11 cellular contexts compared by ENCODE assay signal in genomic region chr11:118152020-118152551, GRCh38. TPM values are rescaled to one million over a fixed set of nuclear protein-coding genes. Genes with fewer than 3 reads are reported as not detected.
A peak's percentile ranks its signal among the peaks of the same experiment; 100 is the strongest.
DNase-seq lines count a peak whose midpoint lies in the region; ATAC-seq, FAIRE-seq and TF ChIP-seq lines count a peak whose summit lies in the region.
"Had no signal": no experiment of that assay in that cellular context is flagged by ENCODE, and none has a peak within 500 bp of the region (broad histone marks: within the 10 kb centered on the region; RNA-seq: fewer than 3 reads in every experiment).

No MANE protein-coding gene starts in this region.

- peak overlapping the region; percentile 69; the same call in 1 of the 2 replicates for H3K4me2 ChIP-seq in HepG2 (ENCODE audit: low read depth, low read length)

- ATAC-seq in HepG2 (no peak), right lobe of liver (no peak)
- no peak for ATAC-seq in central memory CD8-positive, alpha-beta T cell (replicated peaks; ENCODE audit: extremely low read depth, poor library complexity, severe bottlenecking)

- CTCF ChIA-PET in HepG2 (lab: Yijun Ruan, JAX; ENCODE audit: low intra/inter-chr PET ratio, low total read pairs), result no interaction called here

- no peaks in the 10 kb centered on the region for H3K36me3 ChIP-seq in HepG2 (replicated peaks in 1 of 2; ENCODE audit: control insufficient read depth in 1 of 2, insufficient read depth in 2 of 2, low read length in 2 of 2)
- H3K36me3 ChIP-seq in right lobe of liver, result no peaks in the 10 kb centered on the region
- H3K36me3 ChIP-seq in muscle layer of duodenum (ENCODE audit: control insufficient read depth in 1 of 2, insufficient read depth in 2 of 2, low read length in 2 of 2), result no peaks in the 10 kb centered on the region

- peak overlapping the region in 1 of 3 experiments; percentile 55; a peak in 1 of 6 replicates for H3K4me3 ChIP-seq in HepG2 (replicated peaks in 1 of 3; ENCODE audit: insufficient read depth in 1 of 3, low read depth in 2 of 3, low read length in 3 of 3)
- no peak overlapping the region for H3K4me3 ChIP-seq in right lobe of liver
- peak overlapping the region; percentile 48 to 81 for H3K4me3 ChIP-seq in muscle layer of duodenum (ENCODE audit: low read depth in 1 of 2, low read length in 2 of 2)
- H3K4me3 ChIP-seq: mucosa of descending colon had no signal

- H3K79me2 ChIP-seq in HepG2 (ENCODE audit: insufficient read depth, low read length), result no peaks in the 10 kb centered on the region

- TF ChIP-seq POLR2A in HepG2 (IDR thresholded peaks at IDR 0.05; ENCODE audit: insufficient read depth in 1 of 2, low read depth in 2 of 2, low read length in 2 of 2), result no peak
- TF ChIP-seq POLR2A in right lobe of liver (IDR thresholded peaks at IDR 0.05), result no peak

- no peak overlapping the region for H3K9ac ChIP-seq in HepG2 (ENCODE audit: insufficient read depth, low read depth, low read length)

- H3K27ac ChIP-seq in HepG2 (ENCODE audit: extremely low read length, insufficient read depth, low read length), result no peak overlapping the region
- H3K27ac ChIP-seq in right lobe of liver, result no peak overlapping the region
- no peak overlapping the region for H3K27ac ChIP-seq in muscle layer of duodenum (ENCODE audit: low read length)

- H3K27me3 ChIP-seq in HepG2 (ENCODE audit: control insufficient read depth in 1 of 2, insufficient read depth in 2 of 2, low read length in 2 of 2) (peaks cover 22 to 86% of the 10 kb centered on the region in 2 experiments), right lobe of liver (peaks cover 0 to 20% of the 10 kb centered on the region in 2 donors), muscle layer of duodenum (ENCODE audit: low read depth, low read length) (peaks cover 34% of the 10 kb centered on the region)

- H3K9me3 ChIP-seq in HepG2 (ENCODE audit: low read length) (no peaks in the 10 kb centered on the region), right lobe of liver (no peaks in the 10 kb centered on the region), muscle layer of duodenum (ENCODE audit: control insufficient read depth in 1 of 2, low read length in 2 of 2) (no peaks in the 10 kb centered on the region)
- H3K9me3 ChIP-seq: mucosa of descending colon had no signal

- TF ChIP-seq RAD21 in HepG2 (CRISPR knock-in tag; IDR thresholded peaks at IDR 0.05), result no peak

- TF ChIP-seq CTCF in HepG2 (CRISPR knock-in tag; IDR thresholded peaks at IDR 0.05) (no peak), right lobe of liver (IDR thresholded peaks at IDR 0.05) (no peak)

- FAIRE-seq in HepG2 (lab: Jason Lieb, UNC), result no peak
- FAIRE-seq: D721Med had no signal

- in situ Hi-C loops in HepG2 (cut with HindIII; ENCODE audit: extremely low pct_ligation_motif_present, low pct_unique_long_range_greater_than_20kb), result no loop called here

- DNase-seq in HepG2 (ENCODE audit: low spot score) (no peak), right lobe of liver (no peak), NAMALWA (ENCODE audit: low spot score) (no peak), HT-29 (ENCODE audit: low spot score) (no peak)
- no peak for DNase-seq in central memory CD8-positive, alpha-beta T cell (ENCODE audit: low spot score in 2 of 2)
- no peak for DNase-seq in stimulated activated naive CD4-positive, alpha-beta T cell (lab: John Stamatoyannopoulos, UW)
- DNase-seq in activated CD4-positive, alpha-beta T cell treated with anti-CD3 and anti-CD28 coated beads, Interleukin-2, amount 50 U/mL, for 4 hours, result no peak
- DNase-seq: central memory CD4-positive, alpha-beta T cell had no signal

- no TSS peak for BruUV-seq in HepG2 (replicated peaks; lab: Mats Ljungman, UMichigan)

- H3K27me3 Mint-ChIP-seq in central memory CD8-positive, alpha-beta T cell, result peaks cover 51% of the 10 kb centered on the region

- intact Hi-C loops in HepG2 (cut with micrococcal nuclease; ENCODE audit: unreplicated experiment) (no loop called here), right lobe of liver (cut with DNase I) (no loop called here)

- H3K4me1 ChIP-seq in HepG2 (ENCODE audit: insufficient read depth, low read length), result peaks cover 28% of the 10 kb centered on the region
- peaks cover 0 to 9% (median 0%) of the 10 kb centered on the region in 4 donors for H3K4me1 ChIP-seq in right lobe of liver
- H3K4me1 ChIP-seq in muscle layer of duodenum (ENCODE audit: control insufficient read depth in 1 of 2, insufficient read depth in 2 of 2, low read length in 2 of 2), result peaks cover 0 to 31% of the 10 kb centered on the region in 2 donors

- peaks cover 5% of the 10 kb centered on the region for H3K36me3 Mint-ChIP-seq in central memory CD8-positive, alpha-beta T cell (ENCODE audit: insufficient read depth)

- 52% methylated on average over 8 of the region's 16 CpGs for WGBS in HepG2 (ENCODE audit: low lambda C conversion rate)
- WGBS in right lobe of liver (ENCODE audit: insufficient coverage, low coverage, low lambda C conversion rate, missing lambda C conversion rate), result 36% methylated on average over 10 of the region's 16 CpGs

- no peaks in the 10 kb centered on the region for H3K9me3 Mint-ChIP-seq in central memory CD8-positive, alpha-beta T cell

- POLR2A ChIA-PET in HepG2 (lab: Yijun Ruan, JAX), result no interaction called here

- H3K4me3 Mint-ChIP-seq in central memory CD8-positive, alpha-beta T cell, result peak overlapping the region; percentile 54

- TF ChIP-seq EP300 in HepG2 (IDR thresholded peaks at IDR 0.05; ENCODE audit: low read depth in 2 of 2, low read length in 2 of 2), result no peak
- TF ChIP-seq EP300 in HepG2 (CRISPR knock-in tag; IDR thresholded peaks at IDR 0.05; ENCODE audit: borderline replicate concordance), result no peak

- no peaks in the 10 kb centered on the region for H4K20me1 ChIP-seq in HepG2 (ENCODE audit: insufficient read depth, low read length)

- H2AFZ ChIP-seq in HepG2 (ENCODE audit: low read length), result no peak overlapping the region

- peaks cover 17% of the 10 kb centered on the region for H3K4me1 Mint-ChIP-seq in central memory CD8-positive, alpha-beta T cell

- H3K27ac Mint-ChIP-seq in central memory CD8-positive, alpha-beta T cell (ENCODE audit: low read depth), result no peak overlapping the region

TF ChIP-seq in HepG2, 621 proteins besides CTCF, POLR2A, EP300 and RAD21 (continues in another document):
- no peak for TF ChIP-seq ZNF644 (CRISPR knock-in tag; IDR thresholded peaks at IDR 0.05; ENCODE audit: low read depth)

RNA-seq across cellular contexts. Expression of gene SCN4B, which starts 0.5 kb away (rescaled TPM):
- total RNA-seq in HepG2 (2016; rRNA removed; fragmentation: Illumina TruSeq; extraction: Trizol) (0.04 TPM in 1 of 2 replicates, not detected in the other), right lobe of liver (under 1 TPM; 0.11 to 0.30 (median 0.23) TPM)
- total RNA-seq in HepG2 (2016; cell fraction: cytosol; rRNA removed; fragmentation: Illumina TruSeq; extraction: Trizol; ENCODE audit: low read depth), result not detected in 2 replicates
- 0.19 TPM in 1 of 2 replicates, not detected in the other for total RNA-seq in HepG2 (2016; cell fraction: insoluble cytoplasmic fraction; rRNA removed; fragmentation: Illumina TruSeq; extraction: Trizol)
- total RNA-seq in HepG2 (2016; cell fraction: membrane; rRNA removed; fragmentation: Illumina TruSeq; extraction: Trizol), result 0.03 TPM in 1 of 2 replicates, not detected in the other
- not detected in 2 replicates for total RNA-seq in HepG2 (2016; cell fraction: nucleus; rRNA removed; fragmentation: Illumina TruSeq; extraction: Trizol)
- 0.29 and 0.38 TPM in 2 replicates for polyA plus RNA-seq in HepG2 (2011; rRNA removed)
- polyA plus RNA-seq in HepG2 (2011; cell fraction: cytosol; rRNA removed), result 0.13 and 0.19 TPM in 2 replicates
- polyA plus RNA-seq in HepG2 (2011; cell fraction: nucleus; rRNA removed), result 0.64 and 0.72 TPM in 2 replicates
- 0.07 TPM in 2 replicates for polyA plus RNA-seq in HepG2 (2012)
- polyA plus RNA-seq in HepG2 (2016; cell fraction: cytosol; fragmentation: Illumina TruSeq; extraction: Trizol; ENCODE audit: low read depth), result not detected in 2 replicates
- polyA plus RNA-seq in HepG2 (2016; cell fraction: insoluble cytoplasmic fraction; fragmentation: Illumina TruSeq; extraction: Trizol; ENCODE audit: low read depth), result 0.20 TPM in 1 of 2 replicates, not detected in the other
- polyA plus RNA-seq in HepG2 (2016; cell fraction: membrane; fragmentation: Illumina TruSeq; extraction: Trizol; ENCODE audit: low read depth), result 0.16 TPM in 1 of 2 replicates, not detected in the other
- 0.17 and 0.42 TPM in 2 replicates for polyA plus RNA-seq in HepG2 (2016; cell fraction: nucleus; fragmentation: Illumina TruSeq; extraction: Trizol; ENCODE audit: insufficient read depth, low read depth)
- polyA minus RNA-seq in HepG2 (2011; rRNA and poly(A)+ RNA removed; ENCODE audit: low replicate concordance), result 0.18 TPM in 1 of 2 replicates, not detected in the other
- not detected in 2 replicates for polyA minus RNA-seq in HepG2 (2011; cell fraction: cytosol; rRNA and poly(A)+ RNA removed)
- 0.39 and 0.75 TPM in 2 replicates for polyA minus RNA-seq in HepG2 (2011; cell fraction: nucleus; rRNA and poly(A)+ RNA removed)
- not detected in 2 replicates for total RNA-seq in HT-29 (2014; rRNA removed; shearing (Covaris generic))

RNA-seq across cellular contexts. Expression of gene SCN2B, which starts 24.4 kb away (rescaled TPM):
- total RNA-seq in HepG2 (2016; rRNA removed; fragmentation: Illumina TruSeq; extraction: Trizol) (0.02 TPM in 1 of 2 replicates, not detected in the other), right lobe of liver (not detected)
- total RNA-seq in HepG2 (2016; cell fraction: cytosol; rRNA removed; fragmentation: Illumina TruSeq; extraction: Trizol; ENCODE audit: low read depth), result not detected in 2 replicates
- 0.02 TPM in 1 of 2 replicates, not detected in the other for total RNA-seq in HepG2 (2016; cell fraction: insoluble cytoplasmic fraction; rRNA removed; fragmentation: Illumina TruSeq; extraction: Trizol)
- total RNA-seq in HepG2 (2016; cell fraction: membrane; rRNA removed; fragmentation: Illumina TruSeq; extraction: Trizol), result not detected in 2 replicates
- not detected in 2 replicates for total RNA-seq in HepG2 (2016; cell fraction: nucleus; rRNA removed; fragmentation: Illumina TruSeq; extraction: Trizol)
- polyA plus RNA-seq in HepG2 (2011; rRNA removed), result 0.01 TPM in 2 replicates
- polyA plus RNA-seq in HepG2 (2011; cell fraction: cytosol; rRNA removed), result 0.01 and 0.03 TPM in 2 replicates
- 0.02 and 0.03 TPM in 2 replicates for polyA plus RNA-seq in HepG2 (2011; cell fraction: nucleus; rRNA removed)
- polyA plus RNA-seq in HepG2 (2012), result 0.03 TPM in 1 of 2 replicates, not detected in the other
- not detected in 2 replicates for polyA plus RNA-seq in HepG2 (2016; cell fraction: cytosol; fragmentation: Illumina TruSeq; extraction: Trizol; ENCODE audit: low read depth)
- polyA plus RNA-seq in HepG2 (2016; cell fraction: insoluble cytoplasmic fraction; fragmentation: Illumina TruSeq; extraction: Trizol; ENCODE audit: low read depth), result 0.03 TPM in 1 of 2 replicates, not detected in the other
- polyA plus RNA-seq in HepG2 (2016; cell fraction: membrane; fragmentation: Illumina TruSeq; extraction: Trizol; ENCODE audit: low read depth), result not detected in 2 replicates
- polyA plus RNA-seq in HepG2 (2016; cell fraction: nucleus; fragmentation: Illumina TruSeq; extraction: Trizol; ENCODE audit: insufficient read depth, low read depth), result not detected in 2 replicates
- not detected in 2 replicates for polyA minus RNA-seq in HepG2 (2011; rRNA and poly(A)+ RNA removed; ENCODE audit: low replicate concordance)
- polyA minus RNA-seq in HepG2 (2011; cell fraction: cytosol; rRNA and poly(A)+ RNA removed), result not detected in 2 replicates
- polyA minus RNA-seq in HepG2 (2011; cell fraction: nucleus; rRNA and poly(A)+ RNA removed), result not detected in 2 replicates
- not detected in 2 replicates for total RNA-seq in HT-29 (2014; rRNA removed; shearing (Covaris generic))

Comparison
In these comparisons a context has a peak if more than half of its experiments do, and no peak if none do; other contexts are left out.
1. H3K4me3 ChIP-seq: peak in muscle layer of duodenum (2 of 2); none in right lobe of liver (0 of 3).